In genomic region chr22:30866811-30867271, GRCh38 we compare ENCODE assay signal across 10 cellular contexts.
DNase-seq lines count a peak whose midpoint lies in the region; ATAC-seq lines count a peak whose summit lies in the region.
"Had no signal": no experiment of that assay in that cellular context is flagged by ENCODE, and none has a peak within 500 bp of the region (broad histone marks: within the 10 kb centered on the region; RNA-seq: fewer than 3 reads in every experiment).

No MANE protein-coding gene starts in this region.

- intact Hi-C loops in posterior vena cava (cut with DNase I) = no loop called here

- DNase-seq in DMS 273 (lab: John Stamatoyannopoulos, UW; ENCODE audit: unreplicated experiment) = peak; percentile 4
- no peak for DNase-seq in DMS 273 treated with DMSO at 0.1 percent for 48 hours (lab: John Stamatoyannopoulos, UW)
- peak; percentile 22 for DNase-seq in Jurkat, Clone E6-1 (ENCODE audit: low read depth, low spot score)
- peak; percentile 42 for DNase-seq in ecto neural progenitor cell (ENCODE audit: low spot score)
- peak; percentile 71 for DNase-seq in posterior vena cava (ENCODE audit: low spot score)
- DNase-seq in NCI-H1930 (lab: John Stamatoyannopoulos, UW) = no peak
- DNase-seq in hepatic stellate cell (ENCODE audit: low spot score) = no peak
- DNase-seq: NCI-H1092 had no signal

- no peak overlapping the region for H3K4me3 ChIP-seq in Jurkat, Clone E6-1 (ENCODE audit: low read length)
- H3K4me3 ChIP-seq: tibial artery had no signal

- no peak for ATAC-seq in GM18520 (IDR thresholded peaks at IDR 0.05; ENCODE audit: unreplicated experiment)

Comparison
In these comparisons a context has a peak if more than half of its experiments do, and no peak if none do; other contexts are left out.
1. DNase-seq: peak in DMS 273 (single experiment), Jurkat, Clone E6-1 (single experiment), ecto neural progenitor cell (single experiment) and posterior vena cava (single experiment); none in DMS 273 treated with DMSO at 0.1 percent for 48 hours (single experiment), NCI-H1930 (0 of 2) and hepatic stellate cell (single experiment).